ENCODE assay signal across 27 cellular contexts in genomic region chr2:147934881-147935280, GRCh38.
"Had no signal": no experiment of that assay in that cellular context is flagged by ENCODE, and none has a peak within 500 bp of the region (broad histone marks: within the 10 kb centered on the region; RNA-seq: fewer than 3 reads in every experiment).

No MANE protein-coding gene starts in this region.

- H3K4me1 Mint-ChIP-seq: activated CD4-positive, alpha-beta memory T cell treated with anti-CD3 and anti-CD28 coated beads, Interleukin-2, amount 10 ng/mL, durations not matched to agents 7 days and 5 days; activated naive CD4-positive, alpha-beta T cell treated with anti-CD3 and anti-CD28 coated beads, Interleukin-2, amount 10 ng/mL, durations not matched to agents 7 days and 5 days; activated T-helper 17 cell treated with anti-CD3 and anti-CD28 coated beads, Interleukin-2, amount 50 U/mL, for 72 hours had no signal

- H3K27ac ChIP-seq: body of pancreas, SK-N-MC, VCaP had no signal

- DNase-seq: activated CD4-positive, alpha-beta memory T cell treated with anti-CD3 and anti-CD28 coated beads, Interleukin-2, amount 10 ng/mL, durations not matched to agents 7 days and 5 days; activated CD4-positive, alpha-beta T cell treated with anti-CD3 and anti-CD28 coated beads, Interleukin-2, amount 50 U/mL, for 1 hour; activated CD4-positive, CD25-positive, alpha-beta regulatory T cell; activated gamma-delta T cell; activated naive CD4-positive, alpha-beta T cell treated with anti-CD3 and anti-CD28 coated beads, Interleukin-2, amount 10 ng/mL, durations not matched to agents 7 days and 5 days; activated naive CD8-positive, alpha-beta T cell treated with anti-CD3 and anti-CD28 coated beads for 36 hours; activated T-cell treated with anti-CD3 and anti-CD28 coated beads for 4 hours; activated T-cell treated with anti-CD3 and anti-CD28 coated beads, Interleukin-2, amount 50 U/mL, for 48 hours; body of pancreas; central memory CD4-positive, alpha-beta T cell; Karpas-422; NCI-H1105 treated with DMSO at 0.1 percent for 48 hours; NCI-H1436 treated with DMSO at 0.1 percent for 48 hours; NCI-H187; NCI-H2081; NCI-H510A treated with DMSO at 0.1 percent for 48 hours; NCI-H69; NK-92 treated with Interleukin-12 subunit alpha and Interleukin-12 subunit beta, amount 100 ng/mL, for 24 hours; OCI-M1; RPMI8226; T-cell; T-helper 2 cell had no signal

- ATAC-seq: activated T-helper 17 cell treated with anti-CD3 and anti-CD28 coated beads, Interleukin-2, amount 50 U/mL, for 72 hours; body of pancreas; Panc1; Right ventricle myocardium inferior; T-cell had no signal

- H3K27me3 Mint-ChIP-seq: activated CD4-positive, alpha-beta memory T cell treated with anti-CD3 and anti-CD28 coated beads, Interleukin-2, amount 10 ng/mL, durations not matched to agents 7 days and 5 days; activated naive CD4-positive, alpha-beta T cell treated with anti-CD3 and anti-CD28 coated beads, Interleukin-2, amount 10 ng/mL, durations not matched to agents 7 days and 5 days; activated naive CD8-positive, alpha-beta T cell treated with anti-CD3 and anti-CD28 coated beads for 36 hours; activated T-helper 17 cell treated with anti-CD3 and anti-CD28 coated beads, Interleukin-2, amount 50 U/mL, for 72 hours; T-cell had no signal

- H3K27ac Mint-ChIP-seq: activated CD4-positive, alpha-beta memory T cell treated with anti-CD3 and anti-CD28 coated beads, Interleukin-2, amount 10 ng/mL, durations not matched to agents 7 days and 5 days; activated naive CD4-positive, alpha-beta T cell treated with anti-CD3 and anti-CD28 coated beads, Interleukin-2, amount 10 ng/mL, durations not matched to agents 7 days and 5 days; activated naive CD8-positive, alpha-beta T cell treated with anti-CD3 and anti-CD28 coated beads for 36 hours; T-cell had no signal

- H3K4me3 ChIP-seq: body of pancreas, SK-N-MC had no signal

- H3K9me3 ChIP-seq: body of pancreas had no signal

- H3K4me3 Mint-ChIP-seq: activated CD4-positive, alpha-beta memory T cell treated with anti-CD3 and anti-CD28 coated beads, Interleukin-2, amount 10 ng/mL, durations not matched to agents 7 days and 5 days; activated naive CD4-positive, alpha-beta T cell treated with anti-CD3 and anti-CD28 coated beads, Interleukin-2, amount 10 ng/mL, durations not matched to agents 7 days and 5 days; activated naive CD8-positive, alpha-beta T cell treated with anti-CD3 and anti-CD28 coated beads for 36 hours; activated T-helper 17 cell treated with anti-CD3 and anti-CD28 coated beads, Interleukin-2, amount 50 U/mL, for 72 hours; T-cell had no signal

- H3K9me3 Mint-ChIP-seq: activated CD4-positive, alpha-beta memory T cell treated with anti-CD3 and anti-CD28 coated beads, Interleukin-2, amount 10 ng/mL, durations not matched to agents 7 days and 5 days; activated naive CD4-positive, alpha-beta T cell treated with anti-CD3 and anti-CD28 coated beads, Interleukin-2, amount 10 ng/mL, durations not matched to agents 7 days and 5 days; activated naive CD8-positive, alpha-beta T cell treated with anti-CD3 and anti-CD28 coated beads for 36 hours; activated T-helper 17 cell treated with anti-CD3 and anti-CD28 coated beads, Interleukin-2, amount 50 U/mL, for 72 hours; T-cell had no signal

- H3K27me3 ChIP-seq: body of pancreas had no signal
